Comparison of ENCODE assay signal across 8 cellular contexts in genomic region chr10:108544500-108545120, GRCh38.
DNase-seq lines count a peak whose midpoint lies in the region; ATAC-seq and TF ChIP-seq lines count a peak whose summit lies in the region.

No MANE protein-coding gene starts in this region.

- no peaks in the 10 kb centered on the region for H3K27me3 ChIP-seq in ascending aorta

- ATAC-seq in GM18907 (IDR thresholded peaks at IDR 0.05; ENCODE audit: unreplicated experiment) (peak; percentile 83), HG03103 (IDR thresholded peaks at IDR 0.05; ENCODE audit: low read depth, unreplicated experiment) (peak; percentile 48)

- intact Hi-C loops in ascending aorta (cut with DNase I) = no loop called here

- peak; percentile 86 for DNase-seq in DMS53 (lab: John Stamatoyannopoulos, UW)
- DNase-seq in NCI-H69 (lab: John Stamatoyannopoulos, UW) = peak; percentile 76
- DNase-seq in ascending aorta (ENCODE audit: low spot score in 2 of 2) = no peak
- DNase-seq in iPS-NIHi7 (ENCODE audit: extremely low spot score) = peak; percentile 27
- peak; percentile 8 to 25 (median 16) for DNase-seq in stimulated activated CD4-positive, alpha-beta T cell treated with anti-CD3 and anti-CD28 coated beads, Interleukin-12 subunit alpha, Interleukin-12 subunit beta, amount 100 ng/mL, for 48 hours (ENCODE audit: low read depth in 2 of 3, low spot score in 1 of 3)
- no peak for DNase-seq in 8988T

- no peaks in the 10 kb centered on the region for H3K36me3 ChIP-seq in ascending aorta

- H3K4me1 ChIP-seq in ascending aorta = no peaks in the 10 kb centered on the region

- H3K9me3 ChIP-seq in ascending aorta = no peaks in the 10 kb centered on the region

- H3K27ac ChIP-seq in ascending aorta = no peak overlapping the region

- H3K4me3 ChIP-seq in ascending aorta = no peak overlapping the region

- TF ChIP-seq CTCF in ascending aorta (IDR thresholded peaks at IDR 0.05) = peak; percentile 20 to 81 (median 68)

Comparison
In these comparisons a context has a peak if more than half of its experiments do, and no peak if none do; other contexts are left out.
1. DNase-seq: peak in DMS53 (single experiment), NCI-H69 (single experiment), iPS-NIHi7 (single experiment) and stimulated activated CD4-positive, alpha-beta T cell treated with anti-CD3 and anti-CD28 coated beads, Interleukin-12 subunit alpha, Interleukin-12 subunit beta, amount 100 ng/mL, for 48 hours (3 of 3); none in ascending aorta (0 of 2) and 8988T (single experiment).